1 cellular context compared by ENCODE assay signal in genomic region chr3:16546186-16547004, GRCh38.
A peak's percentile ranks its signal among the peaks of the same experiment; 100 is the strongest.
TF ChIP-seq lines count a peak whose summit lies in the region.

No MANE protein-coding gene starts in this region.

TF ChIP-seq in K562, 482 proteins besides CTCF, POLR2A, EP300 and RAD21 (continues in another document):
- TF ChIP-seq ZBTB11 (CRISPR knock-in tag; IDR thresholded peaks at IDR 0.05) (peak in 1 of 3 experiments; percentile 34; a peak in 1 of 6 replicates), TEAD4 (IDR thresholded peaks at IDR 0.05; ENCODE audit: low read length) (peak; percentile 91), TEAD4 (CRISPR knock-in tag; IDR thresholded peaks at IDR 0.05; ENCODE audit: borderline replicate concordance) (no peak), CCNT2 (IDR thresholded peaks at IDR 0.05; ENCODE audit: borderline replicate concordance, extremely low read depth, insufficient read length, low read depth, low read length) (peak; percentile 70), CXXC5 (CRISPR knock-in tag; IDR thresholded peaks at IDR 0.05) (peak; percentile 83), THRAP3 (IDR thresholded peaks at IDR 0.05; ENCODE audit: borderline replicate concordance) (no peak), ZNF79 (CRISPR knock-in tag; IDR thresholded peaks at IDR 0.05; ENCODE audit: low read depth) (no peak), HIVEP1 (CRISPR knock-in tag; IDR thresholded peaks at IDR 0.05) (0 out of 2 replicates have a peak, but pooled peaks have one; percentile 30), TAL1 (IDR thresholded peaks at IDR 0.05) (peak; percentile 90), SMARCA4 (IDR thresholded peaks at IDR 0.05) (peak; percentile 88), SMARCC2 (IDR thresholded peaks at IDR 0.05; ENCODE audit: low read depth) (peak; percentile 59; the same call in 1 of the 2 replicates), GATA2 (CRISPR knock-in tag; IDR thresholded peaks at IDR 0.05) (0 out of 2 replicates have a peak, but pooled peaks have one; percentile 39), MAZ (CRISPR knock-in tag; conservative IDR thresholded peaks at IDR 0.05 in 1 of 2, IDR thresholded peaks at IDR 0.05 in 1 of 2) (peak in 1 of 2 experiments; percentile 35; a peak in 1 of 4 replicates), HDAC2 (IDR thresholded peaks at IDR 0.05) (0 out of 2 replicates have a peak, but pooled peaks have one; percentile 51), NKRF (IDR thresholded peaks at IDR 0.05; ENCODE audit: borderline replicate concordance) (no peak), STAT5A (IDR thresholded peaks at IDR 0.05; ENCODE audit: borderline replicate concordance, low read length) (peak; percentile 69; the same call in 1 of the 2 replicates), ZNF766 (CRISPR knock-in tag; conservative IDR thresholded peaks at IDR 0.05) (0 out of 2 replicates have a peak, but pooled peaks have one; percentile 46), THRB (CRISPR knock-in tag; conservative IDR thresholded peaks at IDR 0.05) (no peak), MCM3 (IDR thresholded peaks at IDR 0.05) (no peak), ZNF274 (IDR thresholded peaks at IDR 0.05; ENCODE audit: borderline replicate concordance, low read depth, low read length) (no peak), CTBP1 (IDR thresholded peaks at IDR 0.05; ENCODE audit: borderline replicate concordance) (peak; percentile 70; the same call in 1 of the 2 replicates), RBFOX2 (IDR thresholded peaks at IDR 0.05; ENCODE audit: low read depth, low read length) (peak; percentile 76), SETDB1 (IDR thresholded peaks at IDR 0.05; ENCODE audit: low read length) (no peak), ZFPM2 (CRISPR knock-in tag; IDR thresholded peaks at IDR 0.05) (no peak), ZNF134 (CRISPR knock-in tag; conservative IDR thresholded peaks at IDR 0.05) (no peak), PHF20 (IDR thresholded peaks at IDR 0.05; ENCODE audit: partially characterized antibody) (no peak), TCF7L2 (IDR thresholded peaks at IDR 0.05; ENCODE audit: low read depth, low read length) (no peak), ZSCAN32 (CRISPR knock-in tag; IDR thresholded peaks at IDR 0.05) (no peak), POU5F1 (IDR thresholded peaks at IDR 0.05; ENCODE audit: borderline replicate concordance, low read depth, low read length, partially characterized antibody) (no peak), ZMIZ1 (IDR thresholded peaks at IDR 0.05; ENCODE audit: low read depth in 2 of 2, low read length in 2 of 2) (peak in 1 of 2 experiments; percentile 58; a peak in 1 of 4 replicates), AFF1 (IDR thresholded peaks at IDR 0.05; ENCODE audit: low read depth in 1 of 2, partially characterized antibody in 2 of 2) (no peak), ZBTB34 (CRISPR knock-in tag; IDR thresholded peaks at IDR 0.05) (no peak), FOXK1 (CRISPR knock-in tag; IDR thresholded peaks at IDR 0.05; ENCODE audit: borderline replicate concordance) (no peak), BCOR (IDR thresholded peaks at IDR 0.05) (peak; percentile 66), PRMT5 (CRISPR knock-in tag; IDR thresholded peaks at IDR 0.05) (no peak), ZBTB17 (CRISPR knock-in tag; IDR thresholded peaks at IDR 0.05) (0 out of 2 replicates have a peak, but pooled peaks have one; percentile 12), YBX1 (IDR thresholded peaks at IDR 0.05) (no peak), ZNF23 (CRISPR knock-in tag; IDR thresholded peaks at IDR 0.05) (no peak), ZNF316 (IDR thresholded peaks at IDR 0.05) (no peak), DPF2 (IDR thresholded peaks at IDR 0.05) (peak; percentile 89), POLR3A (IDR thresholded peaks at IDR 0.05; ENCODE audit: borderline replicate concordance, extremely low read depth, insufficient read depth, insufficient read length) (no peak), SMAD3 (CRISPR knock-in tag; conservative IDR thresholded peaks at IDR 0.05) (no peak), GATAD2B (IDR thresholded peaks at IDR 0.05; ENCODE audit: borderline replicate concordance) (no peak), CEBPG (CRISPR knock-in tag; IDR thresholded peaks at IDR 0.05) (no peak; the same call in 1 of the 2 replicates), CEBPG (tag; conservative IDR thresholded peaks at IDR 0.05 in 1 of 2, IDR thresholded peaks at IDR 0.05 in 1 of 2) (peak in 1 of 2 experiments; percentile 81; a peak in 2 of 4 replicates), NFE2 (IDR thresholded peaks at IDR 0.05; ENCODE audit: low read depth) (0 out of 2 replicates have a peak, but pooled peaks have one; percentile 14), RFX7 (CRISPR knock-in tag; IDR thresholded peaks at IDR 0.05) (no peak), EGR1 (conservative IDR thresholded peaks at IDR 0.05) (peak; percentile 35; the same call in 1 of the 2 replicates), FOSL1 (tag; conservative IDR thresholded peaks at IDR 0.05) (peak; percentile 50), ZNF175 (CRISPR knock-in tag; IDR thresholded peaks at IDR 0.05; ENCODE audit: low read depth) (0 out of 2 replicates have a peak, but pooled peaks have one; percentile 31), TFE3 (CRISPR knock-in tag; IDR thresholded peaks at IDR 0.05) (no peak), TCF3 (CRISPR knock-in tag; IDR thresholded peaks at IDR 0.05) (peak; percentile 91), NBN (IDR thresholded peaks at IDR 0.05; ENCODE audit: low read depth) (0 out of 2 replicates have a peak, but pooled peaks have one; percentile 26), MTA1 (IDR thresholded peaks at IDR 0.05; ENCODE audit: borderline replicate concordance) (no peak), CBX5 (IDR thresholded peaks at IDR 0.05; ENCODE audit: borderline replicate concordance, low read depth) (no peak), CREBBP (IDR thresholded peaks at IDR 0.05; ENCODE audit: low read depth, low read length) (no peak)
